In genomic region chr2:240624950-240625621, GRCh38 we compare ENCODE assay signal across 8 cellular contexts. TPM values are rescaled to one million over a fixed set of nuclear protein-coding genes. Genes with fewer than 3 reads are reported as not detected.
DNase-seq lines count a peak whose midpoint lies in the region; ATAC-seq and TF ChIP-seq lines count a peak whose summit lies in the region.

Gene GPR35, plus strand, starts transcription at chr2:240625480. Its CDS starts 4,473 bp downstream, at chr2:240629953.

- H3K9ac ChIP-seq in PC-3 (ENCODE audit: low read length): no peak within 1 kb of the TSS

- DNase-seq in Ammon's horn (ENCODE audit: low spot score): peak; percentile 42
- DNase-seq in HK-2 (ENCODE audit: unreplicated experiment): peak; percentile 82
- DNase-seq in activated CD4-positive, alpha-beta T cell treated with anti-CD3 and anti-CD28 coated beads, Interleukin-2, amount 10 ng/mL, durations not matched to agents 7 days and 5 days: peak; percentile 77
- DNase-seq in effector CD8-positive, alpha-beta T cell (lab: John Stamatoyannopoulos, UW): peak; percentile 58
- DNase-seq in posterior vena cava (ENCODE audit: low spot score): peak; percentile 84
- no peak for DNase-seq in COLO829 (ENCODE audit: low spot score)
- no peak for DNase-seq in PC-3

- no peaks in the 10 kb centered on the region for H3K79me2 ChIP-seq in PC-3 (ENCODE audit: low read length)

- intact Hi-C loops in posterior vena cava (cut with DNase I) (no loop called here), PC-3 (cut with micrococcal nuclease) (no loop called here)

- H3K9me3 Mint-ChIP-seq in activated CD4-positive, alpha-beta T cell treated with anti-CD3 and anti-CD28 coated beads, Interleukin-2, amount 10 ng/mL, durations not matched to agents 7 days and 5 days: no peaks in the 10 kb centered on the region

- no peaks in the 10 kb centered on the region for H3K36me3 ChIP-seq in PC-3 (ENCODE audit: low read depth, low read length)

- H3K27ac ChIP-seq in PC-3 (ENCODE audit: low read length): no peak within 1 kb of the TSS

- H3K4me3 ChIP-seq in PC-3 (ENCODE audit: low read length): no peak within 1 kb of the TSS

- ATAC-seq in HG02852 (IDR thresholded peaks at IDR 0.05; ENCODE audit: unreplicated experiment): no peak
- no peak for ATAC-seq in PC-3

- H3F3A ChIP-seq in PC-3 (ENCODE audit: low read length, unreplicated experiment): no peaks in the 10 kb centered on the region

- H3K27me3 ChIP-seq in PC-3 (ENCODE audit: low read length): no peaks in the 10 kb centered on the region

- peak within 1 kb of the TSS; percentile 54 for H3K4me3 Mint-ChIP-seq in activated CD4-positive, alpha-beta T cell treated with anti-CD3 and anti-CD28 coated beads, Interleukin-2, amount 10 ng/mL, durations not matched to agents 7 days and 5 days

- H2AFZ ChIP-seq in PC-3 (ENCODE audit: low read length): no peak within 1 kb of the TSS

- peaks cover 3% of the 10 kb centered on the region for H3K36me3 Mint-ChIP-seq in activated CD4-positive, alpha-beta T cell treated with anti-CD3 and anti-CD28 coated beads, Interleukin-2, amount 10 ng/mL, durations not matched to agents 7 days and 5 days (ENCODE audit: low read depth)

- no peaks in the 10 kb centered on the region for H3K9me2 ChIP-seq in PC-3 (replicated peaks; ENCODE audit: low read length)

- H4K20me1 ChIP-seq in PC-3 (ENCODE audit: low read length): no peaks in the 10 kb centered on the region

- no peak for TF ChIP-seq CTCF in PC-3 (conservative IDR thresholded peaks at IDR 0.05; ENCODE audit: low read depth, low read length)

- no peaks in the 10 kb centered on the region for H3K9me3 ChIP-seq in PC-3 (ENCODE audit: low read length)

- no peaks in the 10 kb centered on the region for H3K4me1 ChIP-seq in PC-3 (ENCODE audit: insufficient read depth, low read length)

- BruUV-seq in PC-3 (replicated peaks; lab: Mats Ljungman, UMichigan): no TSS peak

- no peaks in the 10 kb centered on the region for H3K27me3 Mint-ChIP-seq in activated CD4-positive, alpha-beta T cell treated with anti-CD3 and anti-CD28 coated beads, Interleukin-2, amount 10 ng/mL, durations not matched to agents 7 days and 5 days

- H3K4me2 ChIP-seq in PC-3 (ENCODE audit: low read length): no peak within 1 kb of the TSS

- POLR2A ChIA-PET in activated CD4-positive, alpha-beta T cell treated with anti-CD3 and anti-CD28 coated beads, Interleukin-2, amount 10 ng/mL, durations not matched to agents 7 days and 5 days (lab: Charles Lee): interaction anchor here (0.8 kb wide), 1 partner anchor 38 kb away, joined by 3 read pairs; the partner anchor contains the start of gene CAPN10
- POLR2A ChIA-PET in PC-3 (lab: Charles Lee; ENCODE audit: unreplicated experiment): no interaction called here

- CTCF ChIA-PET in activated CD4-positive, alpha-beta T cell treated with anti-CD3 and anti-CD28 coated beads, Interleukin-2, amount 10 ng/mL, durations not matched to agents 7 days and 5 days (lab: Charles Lee): interaction anchor here (0.9 to 1.9 kb wide), 3 partner anchors 12 to 59 kb away, joined by 4 to 7 read pairs (median 4); no protein-coding TSS in a partner anchor
- CTCF ChIA-PET in PC-3 (lab: Charles Lee): no interaction called here

- peak within 1 kb of the TSS; percentile 87 for H3K27ac Mint-ChIP-seq in activated CD4-positive, alpha-beta T cell treated with anti-CD3 and anti-CD28 coated beads, Interleukin-2, amount 10 ng/mL, durations not matched to agents 7 days and 5 days

- peaks cover 59% of the 10 kb centered on the region for H3K4me1 Mint-ChIP-seq in activated CD4-positive, alpha-beta T cell treated with anti-CD3 and anti-CD28 coated beads, Interleukin-2, amount 10 ng/mL, durations not matched to agents 7 days and 5 days

RNA-seq across cellular contexts. Expression of gene GPR35, which starts in this region (rescaled TPM):
- total RNA-seq in activated CD4-positive, alpha-beta T cell treated with anti-CD3 and anti-CD28 coated beads, Interleukin-2, amount 10 ng/mL, durations not matched to agents 7 days and 5 days: 1 to 10 TPM; 4.1 to 5.1 TPM
- total RNA-seq in posterior vena cava: 1 to 10 TPM; 1.2 to 1.8 TPM
- 2.4 and 5.2 TPM in 2 replicates for total RNA-seq in PC-3 (2014; rRNA removed)

Comparison
In these comparisons a context has a peak if more than half of its experiments do, and no peak if none do; other contexts are left out.
1. DNase-seq: peak in Ammon's horn (single experiment), HK-2 (single experiment), activated CD4-positive, alpha-beta T cell treated with anti-CD3 and anti-CD28 coated beads, Interleukin-2, amount 10 ng/mL, durations not matched to agents 7 days and 5 days (single experiment), effector CD8-positive, alpha-beta T cell (single experiment) and posterior vena cava (single experiment); none in COLO829 (single experiment) and PC-3 (single experiment).